Comparison of ENCODE assay signal across 32 cellular contexts in genomic region chr10:98458812-98459211, GRCh38.
"Had no signal": no experiment of that assay in that cellular context is flagged by ENCODE, and none has a peak within 500 bp of the region (broad histone marks: within the 10 kb centered on the region; RNA-seq: fewer than 3 reads in every experiment).

No MANE protein-coding gene starts in this region.

- H3K36me3 Mint-ChIP-seq: activated CD4-positive, alpha-beta memory T cell treated with anti-CD3 and anti-CD28 coated beads for 36 hours; activated CD8-positive, alpha-beta memory T cell treated with anti-CD3 and anti-CD28 coated beads, Interleukin-2, amount 10 ng/mL, durations not matched to agents 7 days and 5 days; activated naive CD4-positive, alpha-beta T cell treated with anti-CD3 and anti-CD28 coated beads, Interleukin-2, amount 10 ng/mL, durations not matched to agents 7 days and 5 days; activated naive CD4-positive, alpha-beta T cell treated with anti-CD3 and anti-CD28 coated beads, Interleukin-2, amount 50 U/mL, for 72 hours; activated naive CD8-positive, alpha-beta T cell treated with anti-CD3 and anti-CD28 coated beads, Interleukin-2, amount 10 ng/mL, durations not matched to agents 7 days and 5 days; brain had no signal

- H3K27ac ChIP-seq: ascending aorta, breast epithelium, colonic mucosa, epithelial cell of prostate, heart left ventricle had no signal

- H3K4me3 ChIP-seq: ascending aorta, breast epithelium, cardiac muscle cell, colonic mucosa, heart left ventricle had no signal

- H3K27me3 ChIP-seq: ascending aorta, breast epithelium, cardiac muscle cell, colonic mucosa had no signal

- H3K27me3 Mint-ChIP-seq: activated CD8-positive, alpha-beta memory T cell treated with anti-CD3 and anti-CD28 coated beads, Interleukin-2, amount 10 ng/mL, durations not matched to agents 7 days and 5 days had no signal

- DNase-seq: activated CD4-positive, alpha-beta memory T cell treated with anti-CD3 and anti-CD28 coated beads for 36 hours; activated CD4-positive, alpha-beta T cell treated with anti-CD3 and anti-CD28 coated beads for 36 hours; activated CD4-positive, alpha-beta T cell treated with anti-CD3 and anti-CD28 coated beads, Interleukin-2, amount 10 ng/mL, durations not matched to agents 24 days and 14 days; activated CD4-positive, CD25-positive, alpha-beta regulatory T cell; activated CD4-positive, CD25-positive, alpha-beta regulatory T cell treated with anti-CD3 and anti-CD28 coated beads, Interleukin-2, amount 50 U/mL, for 72 hours; activated CD8-positive, alpha-beta memory T cell treated with anti-CD3 and anti-CD28 coated beads, Interleukin-2, amount 10 ng/mL, durations not matched to agents 7 days and 5 days; activated CD8-positive, alpha-beta memory T cell treated with anti-CD3 and anti-CD28 coated beads, Interleukin-2, amount 50 U/mL, for 4 hours; activated CD8-positive, alpha-beta T cell treated with anti-CD3 and anti-CD28 coated beads, Interleukin-2, amount 10 ng/mL, durations not matched to agents 7 days and 5 days; activated gamma-delta T cell; activated naive CD4-positive, alpha-beta T cell; activated naive CD4-positive, alpha-beta T cell treated with anti-CD3 and anti-CD28 coated beads, Interleukin-2, amount 10 ng/mL, durations not matched to agents 7 days and 5 days; activated naive CD8-positive, alpha-beta T cell treated with anti-CD3 and anti-CD28 coated beads, Interleukin-2, amount 10 ng/mL, durations not matched to agents 7 days and 5 days; activated T-cell treated with anti-CD3 and anti-CD28 coated beads, Interleukin-2, amount 50 U/mL, for 1 hour; activated T-cell treated with anti-CD3 and anti-CD28 coated beads, Interleukin-2, amount 50 U/mL, for 48 hours; central memory CD4-positive, alpha-beta T cell; cerebellar nuclear complex; colonic mucosa; effector CD8-positive, alpha-beta T cell; foreskin fibroblast; heart left ventricle; T-helper 17 cell; T1000 had no signal

- ATAC-seq: activated CD4-positive, alpha-beta T cell treated with anti-CD3 and anti-CD28 coated beads for 36 hours; activated CD8-positive, alpha-beta memory T cell treated with anti-CD3 and anti-CD28 coated beads, Interleukin-2, amount 10 ng/mL, durations not matched to agents 7 days and 5 days; activated CD8-positive, alpha-beta T cell treated with anti-CD3 and anti-CD28 coated beads, Interleukin-2, amount 10 ng/mL, durations not matched to agents 7 days and 5 days; activated naive CD4-positive, alpha-beta T cell treated with anti-CD3 and anti-CD28 coated beads, Interleukin-2, amount 50 U/mL, for 72 hours; heart left ventricle; T-helper 17 cell had no signal

- H3K27ac Mint-ChIP-seq: activated CD4-positive, alpha-beta memory T cell treated with anti-CD3 and anti-CD28 coated beads for 36 hours; activated CD4-positive, alpha-beta T cell treated with anti-CD3 and anti-CD28 coated beads for 36 hours; activated CD4-positive, alpha-beta T cell treated with anti-CD3 and anti-CD28 coated beads, Interleukin-2, amount 10 ng/mL, durations not matched to agents 24 days and 14 days; activated CD8-positive, alpha-beta memory T cell treated with anti-CD3 and anti-CD28 coated beads, Interleukin-2, amount 10 ng/mL, durations not matched to agents 7 days and 5 days; activated CD8-positive, alpha-beta T cell treated with anti-CD3 and anti-CD28 coated beads, Interleukin-2, amount 10 ng/mL, durations not matched to agents 7 days and 5 days; activated naive CD4-positive, alpha-beta T cell treated with anti-CD3 and anti-CD28 coated beads, Interleukin-2, amount 10 ng/mL, durations not matched to agents 7 days and 5 days; activated naive CD8-positive, alpha-beta T cell treated with anti-CD3 and anti-CD28 coated beads, Interleukin-2, amount 10 ng/mL, durations not matched to agents 7 days and 5 days; T-helper 17 cell; T-helper 2 cell treated with Interferon-gamma antibody and Interleukin-4, amounts not matched to agents 5 μg/mL and 100 μg/mL, for 36 hours had no signal

- H3K9me3 ChIP-seq: ascending aorta, breast epithelium, colonic mucosa, heart left ventricle had no signal

- H3K36me3 ChIP-seq: ascending aorta, breast epithelium, cardiac muscle cell, colonic mucosa, heart left ventricle had no signal

- H3K9me3 Mint-ChIP-seq: activated CD4-positive, alpha-beta memory T cell treated with anti-CD3 and anti-CD28 coated beads for 36 hours; activated CD4-positive, alpha-beta T cell treated with anti-CD3 and anti-CD28 coated beads, Interleukin-2, amount 10 ng/mL, durations not matched to agents 24 days and 14 days; activated naive CD4-positive, alpha-beta T cell treated with anti-CD3 and anti-CD28 coated beads, Interleukin-2, amount 10 ng/mL, durations not matched to agents 7 days and 5 days; activated naive CD4-positive, alpha-beta T cell treated with anti-CD3 and anti-CD28 coated beads, Interleukin-2, amount 50 U/mL, for 72 hours; activated naive CD8-positive, alpha-beta T cell treated with anti-CD3 and anti-CD28 coated beads, Interleukin-2, amount 10 ng/mL, durations not matched to agents 7 days and 5 days; T-helper 2 cell treated with Interferon-gamma antibody and Interleukin-4, amounts not matched to agents 5 μg/mL and 100 μg/mL, for 36 hours had no signal

- H3K4me1 ChIP-seq: breast epithelium, colonic mucosa had no signal

- FAIRE-seq: endometrium, endothelial cell of umbilical vein, frontal cortex had no signal

- H3K4me1 Mint-ChIP-seq: activated CD4-positive, alpha-beta T cell treated with anti-CD3 and anti-CD28 coated beads for 36 hours; activated CD4-positive, alpha-beta T cell treated with anti-CD3 and anti-CD28 coated beads, Interleukin-2, amount 10 ng/mL, durations not matched to agents 24 days and 14 days; activated CD8-positive, alpha-beta memory T cell treated with anti-CD3 and anti-CD28 coated beads, Interleukin-2, amount 10 ng/mL, durations not matched to agents 7 days and 5 days; activated naive CD4-positive, alpha-beta T cell treated with anti-CD3 and anti-CD28 coated beads, Interleukin-2, amount 10 ng/mL, durations not matched to agents 7 days and 5 days; activated naive CD8-positive, alpha-beta T cell treated with anti-CD3 and anti-CD28 coated beads, Interleukin-2, amount 10 ng/mL, durations not matched to agents 7 days and 5 days had no signal

- H3K4me3 Mint-ChIP-seq: activated CD4-positive, alpha-beta memory T cell treated with anti-CD3 and anti-CD28 coated beads for 36 hours; activated CD4-positive, alpha-beta T cell treated with anti-CD3 and anti-CD28 coated beads for 36 hours; activated CD4-positive, alpha-beta T cell treated with anti-CD3 and anti-CD28 coated beads, Interleukin-2, amount 10 ng/mL, durations not matched to agents 24 days and 14 days; activated CD8-positive, alpha-beta memory T cell treated with anti-CD3 and anti-CD28 coated beads, Interleukin-2, amount 10 ng/mL, durations not matched to agents 7 days and 5 days; activated CD8-positive, alpha-beta T cell treated with anti-CD3 and anti-CD28 coated beads, Interleukin-2, amount 10 ng/mL, durations not matched to agents 7 days and 5 days; activated naive CD4-positive, alpha-beta T cell treated with anti-CD3 and anti-CD28 coated beads, Interleukin-2, amount 10 ng/mL, durations not matched to agents 7 days and 5 days; activated naive CD8-positive, alpha-beta T cell treated with anti-CD3 and anti-CD28 coated beads, Interleukin-2, amount 10 ng/mL, durations not matched to agents 7 days and 5 days; brain; T-helper 17 cell; T-helper 2 cell treated with Interferon-gamma antibody and Interleukin-4, amounts not matched to agents 5 μg/mL and 100 μg/mL, for 36 hours had no signal
